2 cellular contexts compared by ENCODE assay signal in the genomic region with DNA sequence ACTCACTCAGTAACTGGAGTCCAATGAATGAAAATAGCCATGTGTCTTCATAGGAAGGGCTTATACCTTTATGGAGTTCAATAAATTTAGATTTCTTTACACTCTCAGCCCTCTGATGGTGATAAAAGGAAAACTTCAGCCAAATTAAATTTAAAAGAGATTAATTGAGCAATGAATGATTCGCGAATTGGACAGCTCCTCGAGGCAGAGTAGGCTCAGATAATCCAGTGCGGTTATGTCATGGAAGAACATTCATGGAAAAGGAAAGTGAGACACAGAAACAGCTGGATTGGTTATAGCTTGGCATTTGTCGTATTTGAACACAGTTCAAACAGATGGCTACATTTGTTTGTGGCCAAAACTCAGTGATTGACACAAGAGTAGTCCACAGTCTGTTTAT.
TF ChIP-seq lines count a peak whose summit lies in the region.

No MANE protein-coding gene starts in this region.

TF ChIP-seq in GM23338, 12 proteins besides CTCF, POLR2A, EP300 and RAD21:
- no peak for TF ChIP-seq ZNF114 (CRISPR knock-in tag; IDR thresholded peaks at IDR 0.05)
- no peak for TF ChIP-seq NANOG (IDR thresholded peaks at IDR 0.05; ENCODE audit: borderline replicate concordance)
- TF ChIP-seq POLR2AphosphoS5 (IDR thresholded peaks at IDR 0.05; ENCODE audit: low read depth): no peak
- TF ChIP-seq, protein P1, sequence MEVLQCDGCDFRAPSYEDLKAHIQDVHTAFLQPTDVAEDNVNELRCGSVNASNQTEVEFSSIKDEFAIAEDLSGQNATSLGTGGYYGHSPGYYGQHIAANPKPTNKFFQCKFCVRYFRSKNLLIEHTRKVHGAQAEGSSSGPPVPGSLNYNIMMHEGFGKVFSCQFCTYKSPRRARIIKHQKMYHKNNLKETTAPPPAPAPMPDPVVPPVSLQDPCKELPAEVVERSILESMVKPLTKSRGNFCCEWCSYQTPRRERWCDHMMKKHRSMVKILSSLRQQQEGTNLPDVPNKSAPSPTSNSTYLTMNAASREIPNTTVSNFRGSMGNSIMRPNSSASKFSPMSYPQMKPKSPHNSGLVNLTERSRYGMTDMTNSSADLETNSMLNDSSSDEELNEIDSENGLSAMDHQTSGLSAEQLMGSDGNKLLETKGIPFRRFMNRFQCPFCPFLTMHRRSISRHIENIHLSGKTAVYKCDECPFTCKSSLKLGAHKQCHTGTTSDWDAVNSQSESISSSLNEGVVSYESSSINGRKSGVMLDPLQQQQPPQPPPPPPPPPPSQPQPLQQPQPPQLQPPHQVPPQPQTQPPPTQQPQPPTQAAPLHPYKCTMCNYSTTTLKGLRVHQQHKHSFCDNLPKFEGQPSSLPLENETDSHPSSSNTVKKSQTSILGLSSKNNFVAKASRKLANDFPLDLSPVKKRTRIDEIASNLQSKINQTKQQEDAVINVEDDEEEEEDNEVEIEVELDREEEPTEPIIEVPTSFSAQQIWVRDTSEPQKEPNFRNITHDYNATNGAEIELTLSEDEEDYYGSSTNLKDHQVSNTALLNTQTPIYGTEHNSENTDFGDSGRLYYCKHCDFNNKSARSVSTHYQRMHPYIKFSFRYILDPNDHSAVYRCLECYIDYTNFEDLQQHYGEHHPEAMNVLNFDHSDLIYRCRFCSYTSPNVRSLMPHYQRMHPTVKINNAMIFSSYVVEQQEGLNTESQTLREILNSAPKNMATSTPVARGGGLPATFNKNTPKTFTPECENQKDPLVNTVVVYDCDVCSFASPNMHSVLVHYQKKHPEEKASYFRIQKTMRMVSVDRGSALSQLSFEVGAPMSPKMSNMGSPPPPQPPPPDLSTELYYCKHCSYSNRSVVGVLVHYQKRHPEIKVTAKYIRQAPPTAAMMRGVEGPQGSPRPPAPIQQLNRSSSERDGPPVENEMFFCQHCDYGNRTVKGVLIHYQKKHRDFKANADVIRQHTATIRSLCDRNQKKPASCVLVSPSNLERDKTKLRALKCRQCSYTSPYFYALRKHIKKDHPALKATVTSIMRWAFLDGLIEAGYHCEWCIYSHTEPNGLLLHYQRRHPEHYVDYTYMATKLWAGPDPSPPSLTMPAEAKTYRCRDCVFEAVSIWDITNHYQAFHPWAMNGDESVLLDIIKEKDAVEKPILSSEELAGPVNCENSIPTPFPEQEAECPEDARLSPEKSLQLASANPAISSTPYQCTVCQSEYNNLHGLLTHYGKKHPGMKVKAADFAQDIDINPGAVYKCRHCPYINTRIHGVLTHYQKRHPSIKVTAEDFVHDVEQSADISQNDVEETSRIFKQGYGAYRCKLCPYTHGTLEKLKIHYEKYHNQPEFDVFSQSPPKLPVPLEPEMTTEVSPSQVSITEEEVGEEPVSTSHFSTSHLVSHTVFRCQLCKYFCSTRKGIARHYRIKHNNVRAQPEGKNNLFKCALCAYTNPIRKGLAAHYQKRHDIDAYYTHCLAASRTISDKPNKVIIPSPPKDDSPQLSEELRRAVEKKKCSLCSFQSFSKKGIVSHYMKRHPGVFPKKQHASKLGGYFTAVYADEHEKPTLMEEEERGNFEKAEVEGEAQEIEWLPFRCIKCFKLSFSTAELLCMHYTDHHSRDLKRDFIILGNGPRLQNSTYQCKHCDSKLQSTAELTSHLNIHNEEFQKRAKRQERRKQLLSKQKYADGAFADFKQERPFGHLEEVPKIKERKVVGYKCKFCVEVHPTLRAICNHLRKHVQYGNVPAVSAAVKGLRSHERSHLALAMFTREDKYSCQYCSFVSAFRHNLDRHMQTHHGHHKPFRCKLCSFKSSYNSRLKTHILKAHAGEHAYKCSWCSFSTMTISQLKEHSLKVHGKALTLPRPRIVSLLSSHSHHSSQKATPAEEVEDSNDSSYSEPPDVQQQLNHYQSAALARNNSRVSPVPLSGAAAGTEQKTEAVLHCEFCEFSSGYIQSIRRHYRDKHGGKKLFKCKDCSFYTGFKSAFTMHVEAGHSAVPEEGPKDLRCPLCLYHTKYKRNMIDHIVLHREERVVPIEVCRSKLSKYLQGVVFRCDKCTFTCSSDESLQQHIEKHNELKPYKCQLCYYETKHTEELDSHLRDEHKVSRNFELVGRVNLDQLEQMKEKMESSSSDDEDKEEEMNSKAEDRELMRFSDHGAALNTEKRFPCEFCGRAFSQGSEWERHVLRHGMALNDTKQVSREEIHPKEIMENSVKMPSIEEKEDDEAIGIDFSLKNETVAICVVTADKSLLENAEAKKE (CRISPR knock-in tag; IDR thresholded peaks at IDR 0.05): no peak
- TF ChIP-seq EZH2phosphoT487 (IDR thresholded peaks at IDR 0.05; ENCODE audit: unreplicated experiment): no peak
- TF ChIP-seq ZNF331 (CRISPR knock-in tag; IDR thresholded peaks at IDR 0.05; ENCODE audit: low read depth): no peak
- no peak for TF ChIP-seq REST (IDR thresholded peaks at IDR 0.05; ENCODE audit: unreplicated experiment)

TF ChIP-seq in Ishikawa, 13 proteins besides CTCF, POLR2A, EP300 and RAD21:
- TF ChIP-seq YY1 (IDR thresholded peaks at IDR 0.05; ENCODE audit: low read depth) (no peak), REST (IDR thresholded peaks at IDR 0.05; ENCODE audit: low read depth) (peak; percentile 53; the same call in 1 of the 2 replicates)
